In genomic region chr6:16540804-16541752, GRCh38 we compare ENCODE assay signal across 10 cellular contexts.
DNase-seq lines count a peak whose midpoint lies in the region; ATAC-seq and TF ChIP-seq lines count a peak whose summit lies in the region.
"Had no signal": no experiment of that assay in that cellular context is flagged by ENCODE, and none has a peak within 500 bp of the region (broad histone marks: within the 10 kb centered on the region; RNA-seq: fewer than 3 reads in every experiment).

No MANE protein-coding gene starts in this region.

- H3K27ac Mint-ChIP-seq in HFFc6 = peak overlapping the region; percentile 7; the same call in 1 of the 2 replicates
- H3K27ac Mint-ChIP-seq: naive thymus-derived CD4-positive, alpha-beta T cell had no signal

- no peaks in the 10 kb centered on the region for H3K36me3 ChIP-seq in brain microvascular endothelial cell (replicated peaks)

- in situ Hi-C loops in brain microvascular endothelial cell (cut with HindIII; ENCODE audit: low pct_ligation_motif_present, low sequenced_read_pairs) = no loop called here

- no peaks in the 10 kb centered on the region for H3K27me3 ChIP-seq in brain microvascular endothelial cell (replicated peaks)

- TF ChIP-seq CTCF in HFFc6 (IDR thresholded peaks at IDR 0.05) (no peak), brain microvascular endothelial cell (IDR thresholded peaks at IDR 0.05; ENCODE audit: low read depth, low read length, missing control alignments) (peak; percentile 37)

- H3K36me3 Mint-ChIP-seq in HFFc6 (ENCODE audit: low read depth) = peaks cover 4% of the 10 kb centered on the region

- no peak overlapping the region for H3K4me3 ChIP-seq in brain microvascular endothelial cell (ENCODE audit: low read depth, low read length)

- DNase-seq in HFFc6 (no peak), brain microvascular endothelial cell (no peak), renal cortical epithelial cell (ENCODE audit: low read depth) (peak; percentile 7), NCI-H524 (lab: John Stamatoyannopoulos, UW) (no peak), OCI-M2 (lab: John Stamatoyannopoulos, UW; ENCODE audit: unreplicated experiment) (no peak), NOMO-1 treated with DMSO at 0.1 percent for 48 hours (lab: John Stamatoyannopoulos, UW; ENCODE audit: unreplicated experiment) (no peak)
- DNase-seq: naive thymus-derived CD4-positive, alpha-beta T cell; stimulated activated naive CD4-positive, alpha-beta T cell had no signal

- H3K27me3 Mint-ChIP-seq in HFFc6 (ENCODE audit: insufficient read depth) = peaks cover 2% of the 10 kb centered on the region
- H3K27me3 Mint-ChIP-seq: naive thymus-derived CD4-positive, alpha-beta T cell had no signal

- no peaks in the 10 kb centered on the region for H3K9me3 Mint-ChIP-seq in HFFc6
- H3K9me3 Mint-ChIP-seq: naive thymus-derived CD4-positive, alpha-beta T cell had no signal

- ATAC-seq in GM18520 (IDR thresholded peaks at IDR 0.05; ENCODE audit: unreplicated experiment) = peak; percentile 69
- ATAC-seq in HG03378 (IDR thresholded peaks at IDR 0.05; ENCODE audit: unreplicated experiment) = no peak
- ATAC-seq: naive thymus-derived CD4-positive, alpha-beta T cell had no signal

- peak overlapping the region; percentile 22 for H3K27ac ChIP-seq in brain microvascular endothelial cell

- no peak overlapping the region for H3K4me3 Mint-ChIP-seq in HFFc6
- H3K4me3 Mint-ChIP-seq: naive thymus-derived CD4-positive, alpha-beta T cell had no signal

- peaks cover 17% of the 10 kb centered on the region; the same call in 1 of the 2 replicates for H3K4me1 Mint-ChIP-seq in HFFc6 (ENCODE audit: low read depth)
